ENCODE assay signal across 8 cellular contexts in genomic region chr16:30558789-30559377, GRCh38. TPM values are rescaled to one million over a fixed set of nuclear protein-coding genes. Genes with fewer than 3 reads are reported as not detected.
A peak's percentile ranks its signal among the peaks of the same experiment; 100 is the strongest.
DNase-seq lines count a peak whose midpoint lies in the region; ATAC-seq, FAIRE-seq and TF ChIP-seq lines count a peak whose summit lies in the region.

No MANE protein-coding gene starts in this region.

- peak overlapping the region; percentile 83 for H3K4me3 Mint-ChIP-seq in activated CD8-positive, alpha-beta memory T cell treated with anti-CD3 and anti-CD28 coated beads, Interleukin-2, amount 10 ng/mL, durations not matched to agents 7 days and 5 days

- H3K9me3 ChIP-seq in adipocyte (ENCODE audit: control insufficient read depth, low read length) (no peaks in the 10 kb centered on the region), HepG2 (ENCODE audit: low read length) (no peaks in the 10 kb centered on the region), thoracic aorta (no peaks in the 10 kb centered on the region)

- no peak for TF ChIP-seq POLR2A in HepG2 (IDR thresholded peaks at IDR 0.05; ENCODE audit: insufficient read depth in 1 of 2, low read depth in 2 of 2, low read length in 2 of 2)

- intact Hi-C loops in HepG2 (cut with micrococcal nuclease; ENCODE audit: unreplicated experiment) = loop anchor here (1.0 to 5.0 kb wide), 4 partner anchors 12 to 38 kb away; partner anchors contain the start of genes ZNF688, ZNF747 and ZNF768

- no peak for ATAC-seq in activated CD8-positive, alpha-beta memory T cell treated with anti-CD3 and anti-CD28 coated beads, Interleukin-2, amount 10 ng/mL, durations not matched to agents 7 days and 5 days
- no peak for ATAC-seq in HepG2
- no peak for ATAC-seq in thoracic aorta (ENCODE audit: insufficient number of reproducible peaks, low FRiP score, low read depth)

- H3K27ac ChIP-seq in HepG2 (ENCODE audit: extremely low read length, insufficient read depth, low read length) (peak overlapping the region; percentile 95), thoracic aorta (peak overlapping the region in 1 of 2 donors; percentile 87)

- H3K27me3 ChIP-seq in adipocyte (replicated peaks; ENCODE audit: control insufficient read depth, insufficient read depth, low read length) (no peaks in the 10 kb centered on the region), HepG2 (ENCODE audit: control insufficient read depth in 1 of 2, insufficient read depth in 2 of 2, low read length in 2 of 2) (no peaks in the 10 kb centered on the region), thoracic aorta (replicated peaks; ENCODE audit: insufficient read depth) (no peaks in the 10 kb centered on the region)

- CTCF ChIA-PET in activated CD8-positive, alpha-beta memory T cell treated with anti-CD3 and anti-CD28 coated beads, Interleukin-2, amount 10 ng/mL, durations not matched to agents 7 days and 5 days (lab: Charles Lee) = interaction anchor here (0.7 to 3.2 kb wide), 15 partner anchors 9 to 150 kb away, joined by 3 to 60 read pairs (median 5); partner anchors contain the start of genes DCTPP1, PRR14, ZNF688 and ZNF747
- CTCF ChIA-PET in HepG2 (lab: Yijun Ruan, JAX; ENCODE audit: low intra/inter-chr PET ratio, low total read pairs) = interaction anchor here (1.1 kb wide), 2 partner anchors 24 to 39 kb away, joined by 3 to 4 read pairs; partner anchors contain the start of gene ZNF747

- 67% methylated on average over 21 of the region's 21 CpGs for WGBS in HepG2 (ENCODE audit: low lambda C conversion rate)

- H3K4me3 ChIP-seq in adipocyte (ENCODE audit: low read length) (peak overlapping the region; percentile 91), HepG2 (replicated peaks in 1 of 3; ENCODE audit: insufficient read depth in 1 of 3, low read depth in 2 of 3, low read length in 3 of 3) (peak overlapping the region; percentile 24 to 59 (median 37); a peak in 5 of 6 replicates), thoracic aorta (peak overlapping the region; percentile 84)

- TSS peak; percentile 87 for BruUV-seq in HepG2 (replicated peaks; lab: Mats Ljungman, UMichigan)

- TF ChIP-seq CTCF in HepG2 (CRISPR knock-in tag; IDR thresholded peaks at IDR 0.05) (no peak), thoracic aorta (IDR thresholded peaks at IDR 0.05) (no peak)

- peak overlapping the region; percentile 84 for H3K4me2 ChIP-seq in HepG2 (ENCODE audit: low read depth, low read length)

- no peaks in the 10 kb centered on the region for H3K9me3 Mint-ChIP-seq in activated CD8-positive, alpha-beta memory T cell treated with anti-CD3 and anti-CD28 coated beads, Interleukin-2, amount 10 ng/mL, durations not matched to agents 7 days and 5 days (ENCODE audit: low read depth)

- peak overlapping the region; percentile 78 for H2AFZ ChIP-seq in HepG2 (ENCODE audit: low read length)

- peaks cover 34% of the 10 kb centered on the region for H3K4me1 Mint-ChIP-seq in activated CD8-positive, alpha-beta memory T cell treated with anti-CD3 and anti-CD28 coated beads, Interleukin-2, amount 10 ng/mL, durations not matched to agents 7 days and 5 days

- peaks cover 21% of the 10 kb centered on the region for H3K79me2 ChIP-seq in HepG2 (ENCODE audit: insufficient read depth, low read length)

- FAIRE-seq in HepG2 (lab: Jason Lieb, UNC) = no peak

- in situ Hi-C loops in HepG2 (cut with HindIII; ENCODE audit: extremely low pct_ligation_motif_present, low pct_unique_long_range_greater_than_20kb) = no loop called here

- H4K20me1 ChIP-seq in HepG2 (ENCODE audit: insufficient read depth, low read length) = no peaks in the 10 kb centered on the region

- H3K36me3 Mint-ChIP-seq in activated CD8-positive, alpha-beta memory T cell treated with anti-CD3 and anti-CD28 coated beads, Interleukin-2, amount 10 ng/mL, durations not matched to agents 7 days and 5 days = peaks cover 12% of the 10 kb centered on the region

- POLR2A ChIA-PET in HepG2 (lab: Yijun Ruan, JAX) = interaction anchor here (0.5 to 4.0 kb wide), 42 partner anchors 9 to 559 kb away, joined by 3 to 187 read pairs (median 5); partner anchors contain the start of genes ALDOA, DCTPP1, KAT8 and PRR14

- no peaks in the 10 kb centered on the region for H3K27me3 Mint-ChIP-seq in activated CD8-positive, alpha-beta memory T cell treated with anti-CD3 and anti-CD28 coated beads, Interleukin-2, amount 10 ng/mL, durations not matched to agents 7 days and 5 days

- H3K36me3 ChIP-seq in adipocyte (ENCODE audit: control insufficient read depth, insufficient read depth, low read length, severe bottlenecking) = peaks cover 14% of the 10 kb centered on the region
- peaks cover 0 to 23% of the 10 kb centered on the region in 2 experiments; a peak in 4 of 5 replicates for H3K36me3 ChIP-seq in HepG2 (replicated peaks in 1 of 2; ENCODE audit: control insufficient read depth in 1 of 2, insufficient read depth in 2 of 2, low read length in 2 of 2)
- peaks cover 20% of the 10 kb centered on the region for H3K36me3 ChIP-seq in thoracic aorta

- 0 out of 2 replicates have a peak, but pooled peaks have one; percentile 3 for TF ChIP-seq RAD21 in HepG2 (CRISPR knock-in tag; IDR thresholded peaks at IDR 0.05)

- peak overlapping the region; percentile 87 for H3K27ac Mint-ChIP-seq in activated CD8-positive, alpha-beta memory T cell treated with anti-CD3 and anti-CD28 coated beads, Interleukin-2, amount 10 ng/mL, durations not matched to agents 7 days and 5 days

- DNase-seq in activated CD8-positive, alpha-beta memory T cell treated with anti-CD3 and anti-CD28 coated beads, Interleukin-2, amount 10 ng/mL, durations not matched to agents 7 days and 5 days = no peak
- DNase-seq in activated CD8-positive, alpha-beta memory T cell treated with anti-CD3 and anti-CD28 coated beads, Interleukin-2, amount 50 U/mL, for 4 hours = no peak
- DNase-seq in adipocyte (ENCODE audit: low read depth) (no peak), HepG2 (ENCODE audit: low spot score) (no peak), thoracic aorta (ENCODE audit: low spot score) (no peak), UCSD-AML1 (lab: John Stamatoyannopoulos, UW; ENCODE audit: unreplicated experiment) (no peak), NCI-H1105 treated with DMSO at 0.1 percent for 48 hours (lab: John Stamatoyannopoulos, UW) (no peak), midbrain (lab: John Stamatoyannopoulos, UW) (no peak)

- TF ChIP-seq EP300 in HepG2 (IDR thresholded peaks at IDR 0.05; ENCODE audit: low read depth in 2 of 2, low read length in 2 of 2) = no peak
- no peak for TF ChIP-seq EP300 in HepG2 (CRISPR knock-in tag; IDR thresholded peaks at IDR 0.05; ENCODE audit: borderline replicate concordance)

- peaks cover 4% of the 10 kb centered on the region for H3K4me1 ChIP-seq in adipocyte (ENCODE audit: control insufficient read depth, insufficient read depth, low read length)
- H3K4me1 ChIP-seq in HepG2 (ENCODE audit: insufficient read depth, low read length) = peaks cover 33% of the 10 kb centered on the region
- peaks cover 8 to 25% of the 10 kb centered on the region in 2 donors for H3K4me1 ChIP-seq in thoracic aorta (ENCODE audit: control insufficient read depth in 1 of 2, low read depth in 2 of 2)

- H3K9ac ChIP-seq in adipocyte (ENCODE audit: low read length) (peak overlapping the region; percentile 76), HepG2 (ENCODE audit: insufficient read depth, low read depth, low read length) (peak overlapping the region; percentile 68)

RNA-seq across cellular contexts. Expression of gene ZNF764, which starts 0.7 kb away (rescaled TPM):
- 10 to 100 TPM; 14.0 to 15.6 TPM for total RNA-seq in activated CD8-positive, alpha-beta memory T cell treated with anti-CD3 and anti-CD28 coated beads, Interleukin-2, amount 10 ng/mL, durations not matched to agents 7 days and 5 days
- total RNA-seq in HepG2 (2016; rRNA removed; fragmentation: Illumina TruSeq; extraction: Trizol) = 7.3 and 9.1 TPM in 2 replicates
- 2.8 and 3.1 TPM in 2 replicates for total RNA-seq in HepG2 (2016; cell fraction: cytosol; rRNA removed; fragmentation: Illumina TruSeq; extraction: Trizol; ENCODE audit: low read depth)
- 5.9 and 8.3 TPM in 2 replicates for total RNA-seq in HepG2 (2016; cell fraction: insoluble cytoplasmic fraction; rRNA removed; fragmentation: Illumina TruSeq; extraction: Trizol)
- 6.4 and 7.9 TPM in 2 replicates for total RNA-seq in HepG2 (2016; cell fraction: membrane; rRNA removed; fragmentation: Illumina TruSeq; extraction: Trizol)
- total RNA-seq in HepG2 (2016; cell fraction: nucleus; rRNA removed; fragmentation: Illumina TruSeq; extraction: Trizol) = 7.4 and 7.9 TPM in 2 replicates
- polyA plus RNA-seq in HepG2 (2011; rRNA removed) = 4.1 and 4.8 TPM in 2 replicates
- 4.1 and 4.5 TPM in 2 replicates for polyA plus RNA-seq in HepG2 (2011; cell fraction: cytosol; rRNA removed)
- polyA plus RNA-seq in HepG2 (2011; cell fraction: nucleus; rRNA removed) = 11.6 and 12.2 TPM in 2 replicates
- 3.6 and 4.9 TPM in 2 replicates for polyA plus RNA-seq in HepG2 (2012)
- 1.7 and 2.0 TPM in 2 replicates for polyA plus RNA-seq in HepG2 (2016; cell fraction: cytosol; fragmentation: Illumina TruSeq; extraction: Trizol; ENCODE audit: low read depth)
- 6.8 and 7.3 TPM in 2 replicates for polyA plus RNA-seq in HepG2 (2016; cell fraction: insoluble cytoplasmic fraction; fragmentation: Illumina TruSeq; extraction: Trizol; ENCODE audit: low read depth)
- polyA plus RNA-seq in HepG2 (2016; cell fraction: membrane; fragmentation: Illumina TruSeq; extraction: Trizol; ENCODE audit: low read depth) = 4.0 TPM in 2 replicates
- 18.1 and 18.6 TPM in 2 replicates for polyA plus RNA-seq in HepG2 (2016; cell fraction: nucleus; fragmentation: Illumina TruSeq; extraction: Trizol; ENCODE audit: insufficient read depth, low read depth)
- 4.3 and 10.8 TPM in 2 replicates for polyA minus RNA-seq in HepG2 (2011; rRNA and poly(A)+ RNA removed; ENCODE audit: low replicate concordance)
- 6.1 and 6.6 TPM in 2 replicates for polyA minus RNA-seq in HepG2 (2011; cell fraction: cytosol; rRNA and poly(A)+ RNA removed)
- 7.7 and 8.7 TPM in 2 replicates for polyA minus RNA-seq in HepG2 (2011; cell fraction: nucleus; rRNA and poly(A)+ RNA removed)
- total RNA-seq in thoracic aorta = 1 to 10 TPM; 8.5 to 9.6 TPM

RNA-seq across cellular contexts. Expression of gene ZNF688, which starts 12.6 kb away (rescaled TPM):
- total RNA-seq in activated CD8-positive, alpha-beta memory T cell treated with anti-CD3 and anti-CD28 coated beads, Interleukin-2, amount 10 ng/mL, durations not matched to agents 7 days and 5 days = 10 to 100 TPM; 14.5 to 14.7 TPM
- total RNA-seq in HepG2 (2016; rRNA removed; fragmentation: Illumina TruSeq; extraction: Trizol) (5.4 and 5.8 TPM in 2 replicates), thoracic aorta (10 to 100 TPM in 1 of 2 donors, 1 to 10 TPM in 1; 9.2 to 24.2 TPM)
- total RNA-seq in HepG2 (2016; cell fraction: cytosol; rRNA removed; fragmentation: Illumina TruSeq; extraction: Trizol; ENCODE audit: low read depth) = 13.1 and 13.2 TPM in 2 replicates
- 4.0 and 4.8 TPM in 2 replicates for total RNA-seq in HepG2 (2016; cell fraction: insoluble cytoplasmic fraction; rRNA removed; fragmentation: Illumina TruSeq; extraction: Trizol)
- total RNA-seq in HepG2 (2016; cell fraction: membrane; rRNA removed; fragmentation: Illumina TruSeq; extraction: Trizol) = 8.5 and 11.4 TPM in 2 replicates
- 2.6 and 3.6 TPM in 2 replicates for total RNA-seq in HepG2 (2016; cell fraction: nucleus; rRNA removed; fragmentation: Illumina TruSeq; extraction: Trizol)
- polyA plus RNA-seq in HepG2 (2011; rRNA removed) = 2.4 and 2.9 TPM in 2 replicates
- polyA plus RNA-seq in HepG2 (2011; cell fraction: cytosol; rRNA removed) = 2.7 and 3.8 TPM in 2 replicates
- polyA plus RNA-seq in HepG2 (2011; cell fraction: nucleus; rRNA removed) = 4.5 TPM in 2 replicates
- 2.3 and 3.6 TPM in 2 replicates for polyA plus RNA-seq in HepG2 (2012)
- 17.2 and 20.6 TPM in 2 replicates for polyA plus RNA-seq in HepG2 (2016; cell fraction: cytosol; fragmentation: Illumina TruSeq; extraction: Trizol; ENCODE audit: low read depth)
- 5.4 and 6.1 TPM in 2 replicates for polyA plus RNA-seq in HepG2 (2016; cell fraction: insoluble cytoplasmic fraction; fragmentation: Illumina TruSeq; extraction: Trizol; ENCODE audit: low read depth)
- polyA plus RNA-seq in HepG2 (2016; cell fraction: membrane; fragmentation: Illumina TruSeq; extraction: Trizol; ENCODE audit: low read depth) = 16.0 and 17.2 TPM in 2 replicates
- polyA plus RNA-seq in HepG2 (2016; cell fraction: nucleus; fragmentation: Illumina TruSeq; extraction: Trizol; ENCODE audit: insufficient read depth, low read depth) = 6.9 and 8.3 TPM in 2 replicates
- polyA minus RNA-seq in HepG2 (2011; rRNA and poly(A)+ RNA removed; ENCODE audit: low replicate concordance) = 1.7 and 2.7 TPM in 2 replicates
- polyA minus RNA-seq in HepG2 (2011; cell fraction: cytosol; rRNA and poly(A)+ RNA removed) = 1.8 and 2.9 TPM in 2 replicates
- 2.0 and 2.4 TPM in 2 replicates for polyA minus RNA-seq in HepG2 (2011; cell fraction: nucleus; rRNA and poly(A)+ RNA removed)

RNA-seq across cellular contexts. Expression of gene ZNF747, which starts 24.2 kb away (rescaled TPM):
- total RNA-seq in activated CD8-positive, alpha-beta memory T cell treated with anti-CD3 and anti-CD28 coated beads, Interleukin-2, amount 10 ng/mL, durations not matched to agents 7 days and 5 days = 10 to 100 TPM; 11.3 to 13.2 TPM
- total RNA-seq in HepG2 (2016; rRNA removed; fragmentation: Illumina TruSeq; extraction: Trizol) (8.8 and 10.2 TPM in 2 replicates), thoracic aorta (10 to 100 TPM; 16.8 to 18.3 TPM)
- total RNA-seq in HepG2 (2016; cell fraction: cytosol; rRNA removed; fragmentation: Illumina TruSeq; extraction: Trizol; ENCODE audit: low read depth) = 2.7 and 2.8 TPM in 2 replicates
- total RNA-seq in HepG2 (2016; cell fraction: insoluble cytoplasmic fraction; rRNA removed; fragmentation: Illumina TruSeq; extraction: Trizol) = 10.3 and 10.8 TPM in 2 replicates
- total RNA-seq in HepG2 (2016; cell fraction: membrane; rRNA removed; fragmentation: Illumina TruSeq; extraction: Trizol) = 8.9 and 9.2 TPM in 2 replicates
- 7.3 and 9.1 TPM in 2 replicates for total RNA-seq in HepG2 (2016; cell fraction: nucleus; rRNA removed; fragmentation: Illumina TruSeq; extraction: Trizol)
- 7.0 and 7.2 TPM in 2 replicates for polyA plus RNA-seq in HepG2 (2011; rRNA removed)
- 5.7 and 6.4 TPM in 2 replicates for polyA plus RNA-seq in HepG2 (2011; cell fraction: cytosol; rRNA removed)
- polyA plus RNA-seq in HepG2 (2011; cell fraction: nucleus; rRNA removed) = 9.4 and 11.1 TPM in 2 replicates
- 2.3 and 3.6 TPM in 2 replicates for polyA plus RNA-seq in HepG2 (2012)
- polyA plus RNA-seq in HepG2 (2016; cell fraction: cytosol; fragmentation: Illumina TruSeq; extraction: Trizol; ENCODE audit: low read depth) = 1.7 and 1.9 TPM in 2 replicates
- polyA plus RNA-seq in HepG2 (2016; cell fraction: insoluble cytoplasmic fraction; fragmentation: Illumina TruSeq; extraction: Trizol; ENCODE audit: low read depth) = 9.4 and 9.8 TPM in 2 replicates
- 5.7 and 5.8 TPM in 2 replicates for polyA plus RNA-seq in HepG2 (2016; cell fraction: membrane; fragmentation: Illumina TruSeq; extraction: Trizol; ENCODE audit: low read depth)
- 12.4 and 13.5 TPM in 2 replicates for polyA plus RNA-seq in HepG2 (2016; cell fraction: nucleus; fragmentation: Illumina TruSeq; extraction: Trizol; ENCODE audit: insufficient read depth, low read depth)
- 12.9 and 13.6 TPM in 2 replicates for polyA minus RNA-seq in HepG2 (2011; rRNA and poly(A)+ RNA removed; ENCODE audit: low replicate concordance)
- polyA minus RNA-seq in HepG2 (2011; cell fraction: cytosol; rRNA and poly(A)+ RNA removed) = 5.2 and 6.2 TPM in 2 replicates
- 12.5 and 16.8 TPM in 2 replicates for polyA minus RNA-seq in HepG2 (2011; cell fraction: nucleus; rRNA and poly(A)+ RNA removed)

RNA-seq across cellular contexts. Expression of gene ZNF785, which starts 26.6 kb away (rescaled TPM):
- total RNA-seq in activated CD8-positive, alpha-beta memory T cell treated with anti-CD3 and anti-CD28 coated beads, Interleukin-2, amount 10 ng/mL, durations not matched to agents 7 days and 5 days = 10 to 100 TPM; 18.9 to 21.2 TPM
- not detected in 2 replicates for total RNA-seq in HepG2 (2016; rRNA removed; fragmentation: Illumina TruSeq; extraction: Trizol)
- total RNA-seq in HepG2 (2016; cell fraction: cytosol; rRNA removed; fragmentation: Illumina TruSeq; extraction: Trizol; ENCODE audit: low read depth) = not detected in 2 replicates
- not detected in 2 replicates for total RNA-seq in HepG2 (2016; cell fraction: insoluble cytoplasmic fraction; rRNA removed; fragmentation: Illumina TruSeq; extraction: Trizol)
- not detected in 2 replicates for total RNA-seq in HepG2 (2016; cell fraction: membrane; rRNA removed; fragmentation: Illumina TruSeq; extraction: Trizol)
- not detected in 2 replicates for total RNA-seq in HepG2 (2016; cell fraction: nucleus; rRNA removed; fragmentation: Illumina TruSeq; extraction: Trizol)
- 0.01 TPM in 1 of 2 replicates, not detected in the other for polyA plus RNA-seq in HepG2 (2011; rRNA removed)
- 0.03 TPM in 1 of 2 replicates, not detected in the other for polyA plus RNA-seq in HepG2 (2011; cell fraction: cytosol; rRNA removed)
- 0.05 TPM in 1 of 2 replicates, not detected in the other for polyA plus RNA-seq in HepG2 (2011; cell fraction: nucleus; rRNA removed)
- 0.11 TPM in 1 of 2 replicates, not detected in the other for polyA plus RNA-seq in HepG2 (2012)
- polyA plus RNA-seq in HepG2 (2016; cell fraction: cytosol; fragmentation: Illumina TruSeq; extraction: Trizol; ENCODE audit: low read depth) = not detected in 2 replicates
- not detected in 2 replicates for polyA plus RNA-seq in HepG2 (2016; cell fraction: insoluble cytoplasmic fraction; fragmentation: Illumina TruSeq; extraction: Trizol; ENCODE audit: low read depth)
- not detected in 2 replicates for polyA plus RNA-seq in HepG2 (2016; cell fraction: membrane; fragmentation: Illumina TruSeq; extraction: Trizol; ENCODE audit: low read depth)
- not detected in 2 replicates for polyA plus RNA-seq in HepG2 (2016; cell fraction: nucleus; fragmentation: Illumina TruSeq; extraction: Trizol; ENCODE audit: insufficient read depth, low read depth)
- 10.5 TPM in 1 of 2 replicates, not detected in the other for polyA minus RNA-seq in HepG2 (2011; rRNA and poly(A)+ RNA removed; ENCODE audit: low replicate concordance)
- not detected in 2 replicates for polyA minus RNA-seq in HepG2 (2011; cell fraction: cytosol; rRNA and poly(A)+ RNA removed)
- not detected in 2 replicates for polyA minus RNA-seq in HepG2 (2011; cell fraction: nucleus; rRNA and poly(A)+ RNA removed)
- total RNA-seq in thoracic aorta = 10 to 100 TPM; 10.9 to 15.6 TPM

RNA-seq across cellular contexts. Expression of gene ZNF768, which starts 32.5 kb away (rescaled TPM):
- total RNA-seq in activated CD8-positive, alpha-beta memory T cell treated with anti-CD3 and anti-CD28 coated beads, Interleukin-2, amount 10 ng/mL, durations not matched to agents 7 days and 5 days = 10 to 100 TPM in 1 of 2 experiments, 1 to 10 TPM in 1; 6.2 to 10.3 TPM
- total RNA-seq in HepG2 (2016; rRNA removed; fragmentation: Illumina TruSeq; extraction: Trizol) (26.6 and 34.4 TPM in 2 replicates), thoracic aorta (10 to 100 TPM; 25.0 to 36.3 TPM)
- 6.1 and 6.9 TPM in 2 replicates for total RNA-seq in HepG2 (2016; cell fraction: cytosol; rRNA removed; fragmentation: Illumina TruSeq; extraction: Trizol; ENCODE audit: low read depth)
- 23.0 and 34.5 TPM in 2 replicates for total RNA-seq in HepG2 (2016; cell fraction: insoluble cytoplasmic fraction; rRNA removed; fragmentation: Illumina TruSeq; extraction: Trizol)
- 19.9 and 22.9 TPM in 2 replicates for total RNA-seq in HepG2 (2016; cell fraction: membrane; rRNA removed; fragmentation: Illumina TruSeq; extraction: Trizol)
- total RNA-seq in HepG2 (2016; cell fraction: nucleus; rRNA removed; fragmentation: Illumina TruSeq; extraction: Trizol) = 17.6 and 18.7 TPM in 2 replicates
- polyA plus RNA-seq in HepG2 (2011; rRNA removed) = 26.7 and 40.0 TPM in 2 replicates
- polyA plus RNA-seq in HepG2 (2011; cell fraction: cytosol; rRNA removed) = 22.2 and 36.8 TPM in 2 replicates
- polyA plus RNA-seq in HepG2 (2011; cell fraction: nucleus; rRNA removed) = 67.1 and 79.3 TPM in 2 replicates
- polyA plus RNA-seq in HepG2 (2012) = 22.9 and 30.0 TPM in 2 replicates
- 6.4 and 7.1 TPM in 2 replicates for polyA plus RNA-seq in HepG2 (2016; cell fraction: cytosol; fragmentation: Illumina TruSeq; extraction: Trizol; ENCODE audit: low read depth)
- polyA plus RNA-seq in HepG2 (2016; cell fraction: insoluble cytoplasmic fraction; fragmentation: Illumina TruSeq; extraction: Trizol; ENCODE audit: low read depth) = 32.0 and 39.1 TPM in 2 replicates
- 19.7 and 20.2 TPM in 2 replicates for polyA plus RNA-seq in HepG2 (2016; cell fraction: membrane; fragmentation: Illumina TruSeq; extraction: Trizol; ENCODE audit: low read depth)
- 50.4 and 51.1 TPM in 2 replicates for polyA plus RNA-seq in HepG2 (2016; cell fraction: nucleus; fragmentation: Illumina TruSeq; extraction: Trizol; ENCODE audit: insufficient read depth, low read depth)
- polyA minus RNA-seq in HepG2 (2011; rRNA and poly(A)+ RNA removed; ENCODE audit: low replicate concordance) = 11.8 and 40.3 TPM in 2 replicates
- 18.5 and 21.5 TPM in 2 replicates for polyA minus RNA-seq in HepG2 (2011; cell fraction: cytosol; rRNA and poly(A)+ RNA removed)
- polyA minus RNA-seq in HepG2 (2011; cell fraction: nucleus; rRNA and poly(A)+ RNA removed) = 7.8 and 8.2 TPM in 2 replicates

Comparison
In these comparisons a context has a peak if more than half of its experiments do, and no peak if none do; other contexts are left out.
1. H3K4me3 ChIP-seq: peak in every context shown above with its lines; median percentile 91 in adipocyte; 84 in thoracic aorta; 37 in HepG2.